Comparison of ENCODE assay signal across 29 cellular contexts in the genomic region with DNA sequence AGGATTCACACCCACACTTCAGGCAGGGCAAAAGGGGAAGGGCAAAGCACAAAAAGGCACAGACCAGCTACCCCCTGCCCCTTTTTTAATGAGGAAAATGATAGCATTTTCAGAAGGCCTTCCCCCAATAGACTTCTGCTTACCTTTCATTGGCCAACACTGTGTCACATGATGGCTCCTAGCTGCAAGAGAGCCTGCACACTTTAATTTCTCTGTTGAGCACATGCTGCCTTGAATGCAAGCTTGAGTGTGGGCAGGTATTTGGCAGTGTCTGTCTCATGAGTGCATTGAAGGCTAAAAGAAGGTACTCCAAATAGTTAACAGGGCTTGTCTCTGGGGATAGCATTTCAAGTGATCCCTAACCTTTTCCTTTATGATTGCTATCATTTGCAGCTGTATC.
"Had no signal": no experiment of that assay in that cellular context is flagged by ENCODE, and none has a peak within 500 bp of the region (broad histone marks: within the 10 kb centered on the region; RNA-seq: fewer than 3 reads in every experiment).

No MANE protein-coding gene starts in this region.

- FAIRE-seq: keratinocyte, pancreas, urothelium cell line had no signal

- H3K9me3 ChIP-seq: pancreas, prostate gland, thoracic aorta, upper lobe of right lung had no signal

- H3K27ac ChIP-seq: left lung, lower lobe of right lung, pancreas, prostate gland, skin epidermis, suprapubic skin, thoracic aorta, tibial artery, upper lobe of right lung had no signal

- ATAC-seq: left cardiac atrium; left lung; lower lobe of right lung; naive thymus-derived CD8-positive, alpha-beta T cell; pancreas; right cardiac atrium; sciatic nerve; stimulated activated effector memory CD8-positive, alpha-beta T cell treated with anti-CD3 and anti-CD28 coated beads, Interleukin-12 subunit alpha, Interleukin-12 subunit beta, amount 100 ng/mL, for 72 hours; upper lobe of right lung had no signal

- H3K36me3 ChIP-seq: left lung, lower lobe of right lung, pancreas, prostate gland, suprapubic skin, thoracic aorta, tibial artery, upper lobe of right lung had no signal

- H3K4me3 ChIP-seq: left lung, lower lobe of right lung, pancreas, prostate gland, skin epidermis, suprapubic skin, thoracic aorta, tibial artery, upper lobe of right lung had no signal

- DNase-seq: hippocampal formation; kidney glomerular epithelial cell; left cardiac atrium; left lung; lower lobe of right lung; mammary epithelial cell; mesenchymal stem cell; naive thymus-derived CD8-positive, alpha-beta T cell; nucleus accumbens; pancreas; posterior cingulate gyrus; retina; right cardiac atrium; stimulated activated CD4-positive, alpha-beta T cell treated with anti-CD3 and anti-CD28 coated beads, Interleukin-12 subunit alpha, Interleukin-12 subunit beta, amount 100 ng/mL, for 4 hours; stimulated activated CD4-positive, alpha-beta T cell treated with anti-CD3 and anti-CD28 coated beads, Interleukin-15, amount 100 ng/mL, for 24 hours; stimulated activated CD4-positive, alpha-beta T cell treated with anti-CD3 and anti-CD28 coated beads, Interleukin-2, amount 100 ng/mL, for 24 hours; stimulated activated CD4-positive, alpha-beta T cell treated with anti-CD3 and anti-CD28 coated beads, Interleukin-4, amount 100 ng/mL, for 24 hours; stimulated activated naive CD4-positive, alpha-beta T cell; tibial artery; trophoblast cell; upper lobe of right lung had no signal

- H3K27me3 ChIP-seq: left lung, pancreas, suprapubic skin, tibial artery, upper lobe of right lung had no signal

- H3K4me1 ChIP-seq: left lung, lower lobe of right lung, pancreas, prostate gland, suprapubic skin, tibial artery, upper lobe of right lung had no signal
